17 cellular contexts compared by ENCODE assay signal in genomic region chr11:60305906-60306619, GRCh38. TPM values are rescaled to one million over a fixed set of nuclear protein-coding genes. Genes with fewer than 3 reads are reported as not detected.
DNase-seq lines count a peak whose midpoint lies in the region; ATAC-seq and TF ChIP-seq lines count a peak whose summit lies in the region.
"Had no signal": no experiment of that assay in that cellular context is flagged by ENCODE, and none has a peak within 500 bp of the region (broad histone marks: within the 10 kb centered on the region; RNA-seq: fewer than 3 reads in every experiment).

No MANE protein-coding gene starts in this region.

- H3K4me3 ChIP-seq in RWPE2 (ENCODE audit: severe bottlenecking): no peak overlapping the region
- H3K4me3 ChIP-seq: dorsolateral prefrontal cortex had no signal

- DNase-seq in H4 (ENCODE audit: low spot score) (peak; percentile 49), RWPE2 (ENCODE audit: low spot score) (no peak), epithelial cell of prostate (ENCODE audit: low read depth, low spot score) (no peak), renal cortical epithelial cell (ENCODE audit: low read depth) (peak; percentile 50), GM19238 (ENCODE audit: insufficient read length, low spot score) (no peak), NCI-H510A (lab: John Stamatoyannopoulos, UW) (no peak), omental fat pad (ENCODE audit: low spot score) (no peak)
- DNase-seq: activated gamma-delta T cell treated with Interleukin-2 at 50 U/mL for 16 hours; anterior cingulate cortex; BE2C; dorsolateral prefrontal cortex; naive thymus-derived CD8-positive, alpha-beta T cell; NCI-H748 treated with DMSO at 0.1 percent for 48 hours had no signal

- H3K36me3 ChIP-seq in RWPE2 (ENCODE audit: low read depth): no peaks in the 10 kb centered on the region
- H3K36me3 ChIP-seq: BE2C had no signal

- H3K27ac ChIP-seq in RWPE2 (ENCODE audit: poor library complexity, severe bottlenecking): no peak overlapping the region
- peak overlapping the region; percentile 10 for H3K27ac ChIP-seq in epithelial cell of prostate
- H3K27ac ChIP-seq: dorsolateral prefrontal cortex had no signal

- H3K9me3 ChIP-seq in RWPE2 (ENCODE audit: severe bottlenecking): no peaks in the 10 kb centered on the region
- H3K9me3 ChIP-seq: BE2C had no signal

- peak; percentile 52; the same call in 2 of the 3 replicates for ATAC-seq in RWPE2 (ENCODE audit: low read depth)
- no peak for ATAC-seq in omental fat pad (ENCODE audit: low FRiP score)
- ATAC-seq in GM21529 (IDR thresholded peaks at IDR 0.05; ENCODE audit: unreplicated experiment): no peak
- ATAC-seq: activated CD4-positive, CD25-positive, alpha-beta regulatory T cell treated with anti-CD3 and anti-CD28 coated beads, Interleukin-2, amount 50 U/mL, for 24 hours; HepG2; naive thymus-derived CD8-positive, alpha-beta T cell had no signal

- no peak for TF ChIP-seq CTCF in RWPE2 (IDR thresholded peaks at IDR 0.05; ENCODE audit: poor library complexity, severe bottlenecking)
- no peak for TF ChIP-seq CTCF in omental fat pad (IDR thresholded peaks at IDR 0.05)

- H3K27me3 ChIP-seq in RWPE2 (ENCODE audit: insufficient read depth, poor library complexity, severe bottlenecking): no peaks in the 10 kb centered on the region
- H3K27me3 ChIP-seq: BE2C had no signal

- H3K4me1 ChIP-seq in RWPE2 (ENCODE audit: insufficient read depth, poor library complexity, severe bottlenecking): no peaks in the 10 kb centered on the region
- H3K4me1 ChIP-seq: BE2C had no signal

RNA-seq across cellular contexts. Expression of gene MS4A6E, which starts 21.0 kb away (rescaled TPM):
- total RNA-seq in H4 (2014; rRNA removed; shearing (Covaris generic)): not detected in 2 replicates
- total RNA-seq in renal cortical epithelial cell (not detected in 2 replicates), omental fat pad (10 to 100 TPM in 1 of 4 donors, 1 to 10 TPM in 1, not detected in 2; 3.8 to 10.4 TPM)
- total RNA-seq: dorsolateral prefrontal cortex; HepG2; lower leg skin; naive thymus-derived CD8-positive, alpha-beta T cell had no signal

RNA-seq across cellular contexts. Expression of gene MS4A4A, which starts 25.6 kb away (rescaled TPM):
- 0.06 and 0.55 TPM in 2 replicates for total RNA-seq in H4 (2014; rRNA removed; shearing (Covaris generic))
- not detected in 2 replicates for total RNA-seq in renal cortical epithelial cell
- 100 to 1,000 TPM in 2 of 4 donors, 10 to 100 TPM in 2; 61.3 to 131 (median 103) TPM for total RNA-seq in omental fat pad
- total RNA-seq: HepG2 had no signal

Comparison
In these comparisons a context has a peak if more than half of its experiments do, and no peak if none do; other contexts are left out.
1. DNase-seq: peak in H4 (single experiment) and renal cortical epithelial cell (single experiment); none in RWPE2 (single experiment), epithelial cell of prostate (single experiment), GM19238 (single experiment), NCI-H510A (single experiment) and omental fat pad (single experiment).
2. RNA of gene MS4A4A, which starts 25.6 kb away (total RNA-seq): 61.3 to 131 TPM in omental fat pad; 0.06 to 0.55 TPM in H4 and not detected in renal cortical epithelial cell; every median in the first group is over 10 times any median in the second.